ENCODE assay signal across 10 cellular contexts in genomic region chr18:8948471-8949149, GRCh38.
DNase-seq lines count a peak whose midpoint lies in the region; ATAC-seq, FAIRE-seq and TF ChIP-seq lines count a peak whose summit lies in the region.
"Had no signal": no experiment of that assay in that cellular context is flagged by ENCODE, and none has a peak within 500 bp of the region (broad histone marks: within the 10 kb centered on the region; RNA-seq: fewer than 3 reads in every experiment).

No MANE protein-coding gene starts in this region.

- H4K5ac ChIP-seq in H1 (ENCODE audit: insufficient read length, low read depth, low read length) = no peak overlapping the region

- no peaks in the 10 kb centered on the region; the same call in 1 of the 2 replicates for H3K36me3 ChIP-seq in DOHH2 (ENCODE audit: control insufficient read depth, low read length)
- no peaks in the 10 kb centered on the region for H3K36me3 ChIP-seq in H1 (ENCODE audit: control insufficient read depth in 2 of 4, insufficient read depth in 4 of 4, low read length in 3 of 4)
- H3K36me3 ChIP-seq in testis (ENCODE audit: low read depth, missing control alignments) = no peaks in the 10 kb centered on the region

- WGBS in H1 (ENCODE audit: extremely low coverage in 1 of 2, insufficient coverage in 1 of 2, insufficient read length in 1 of 2, insufficient replicate concordance in 2 of 2, low coverage in 1 of 2, low lambda C conversion rate in 2 of 2, missing lambda C conversion rate in 1 of 2), 2 experiments = 83% methylated on average over 7 of the region's 7 CpGs; no CpG with 5 or more reads in 1 of the 2 experiments
- WGBS in testis, 2 donors = 66 to 69% methylated on average over 7 of the region's 7 CpGs

- no peaks in the 10 kb centered on the region for H3K79me1 ChIP-seq in H1 (ENCODE audit: low read depth, low read length)

- no peaks in the 10 kb centered on the region; the same call in 1 of the 2 replicates for H3K23me2 ChIP-seq in H1 (ENCODE audit: low read depth, low read length)

- no peak overlapping the region for H4K91ac ChIP-seq in H1 (replicated peaks; ENCODE audit: insufficient read length, low read length)

- 0 out of 2 replicates have a peak overlapping the region, but pooled peaks have one; percentile 85 for H2AK5ac ChIP-seq in H1 (ENCODE audit: low read depth, low read length)

- ATAC-seq in omental fat pad (ENCODE audit: low FRiP score) = peak; percentile 95
- no peak for ATAC-seq in GM18868 (IDR thresholded peaks at IDR 0.05; ENCODE audit: unreplicated experiment)
- ATAC-seq in HG02973 (IDR thresholded peaks at IDR 0.05; ENCODE audit: unreplicated experiment) = no peak

- H3K79me2 ChIP-seq in DOHH2 (ENCODE audit: control insufficient read depth, low read length) (no peaks in the 10 kb centered on the region), H1 (ENCODE audit: control insufficient read depth in 1 of 2, insufficient read depth in 2 of 2, low read length in 2 of 2) (no peaks in the 10 kb centered on the region; a peak in 1 of 4 replicates)

- H3K27me3 ChIP-seq in DOHH2 (ENCODE audit: control insufficient read depth, low read length) (no peaks in the 10 kb centered on the region), H1 (replicated peaks in 1 of 4; ENCODE audit: control insufficient read depth in 3 of 4, extremely low read depth in 1 of 4, insufficient read depth in 3 of 4, low read length in 3 of 4) (0 out of 7 replicates have a peak, but pooled peaks cover 0 to 2% (median 0%) of the 10 kb centered on the region in 4 experiments), testis (no peaks in the 10 kb centered on the region)

- no peak overlapping the region; the same call in 1 of the 2 replicates for H2BK20ac ChIP-seq in H1 (ENCODE audit: low read length)

- intact Hi-C loops in testis (cut with DNase I; ENCODE audit: low total_unique reads) = no loop called here

- H3K18ac ChIP-seq in H1 (ENCODE audit: extremely low read depth, low read length) = 0 out of 2 replicates have a peak overlapping the region, but pooled peaks have one; percentile 10

- no peak for TF ChIP-seq EP300 in H1 (IDR thresholded peaks at IDR 0.05; ENCODE audit: borderline replicate concordance in 1 of 2, low read depth in 2 of 2, low read length in 2 of 2)

- H3K4me1 ChIP-seq in DOHH2 (ENCODE audit: control insufficient read depth, low read length) = peaks cover 80% of the 10 kb centered on the region
- H3K4me1 ChIP-seq in H1 (replicated peaks in 1 of 4; ENCODE audit: control insufficient read depth in 3 of 4, insufficient read depth in 4 of 4, low read length in 3 of 4) = peaks cover 7 to 14% (median 11%) of the 10 kb centered on the region in 4 experiments
- no peaks in the 10 kb centered on the region for H3K4me1 ChIP-seq in testis

- no peak overlapping the region; the same call in 1 of the 2 replicates for H2AFZ ChIP-seq in H1 (ENCODE audit: low read length)

- CTCF ChIA-PET in H1 (lab: Charles Lee; ENCODE audit: partially characterized antibody) = interaction anchor here (0.6 to 1.5 kb wide), 6 partner anchors 10 to 1173 kb away, joined by 3 to 5 read pairs (median 3); no protein-coding TSS in a partner anchor

- peak; percentile 82 for DNase-seq in NCI-H446 treated with DMSO at 0.1 percent for 48 hours (lab: John Stamatoyannopoulos, UW)
- DNase-seq in H1 (ENCODE audit: low read depth in 1 of 2, low spot score in 2 of 2) = no peak
- DNase-seq in omental fat pad (ENCODE audit: low spot score) = no peak
- no peak for DNase-seq in NCI-H524 (lab: John Stamatoyannopoulos, UW)
- DNase-seq in testis = no peak
- DNase-seq: stimulated activated naive CD4-positive, alpha-beta T cell; T-helper 1 cell had no signal

- H3K4me2 ChIP-seq in DOHH2 (ENCODE audit: low read length) (peak overlapping the region; percentile 19), H1 (ENCODE audit: insufficient read depth in 1 of 2, low read depth in 2 of 2, low read length in 2 of 2) (no peak overlapping the region)

- H3K9me3 ChIP-seq in DOHH2 (ENCODE audit: control insufficient read depth, insufficient read depth, low read length) (peaks cover 7% of the 10 kb centered on the region; the same call in 1 of the 2 replicates), H1 (ENCODE audit: insufficient read depth in 2 of 2, low read depth in 1 of 2, low read length in 1 of 2) (peaks cover 0 to 11% of the 10 kb centered on the region in 2 experiments; a peak in 2 of 4 replicates), testis (no peaks in the 10 kb centered on the region)

- TF ChIP-seq RAD21 in H1 (IDR thresholded peaks at IDR 0.05 in 1 of 2, conservative IDR thresholded peaks at IDR 0.05 in 1 of 2; ENCODE audit: low read depth in 2 of 2, low read length in 2 of 2) = no peak

- no peak for TF ChIP-seq CTCF in DOHH2 (IDR thresholded peaks at IDR 0.05; ENCODE audit: low read depth, low read length, poor library complexity, severe bottlenecking)
- no peak for TF ChIP-seq CTCF in H1 (IDR thresholded peaks at IDR 0.05; ENCODE audit: control extremely low read depth in 1 of 3, insufficient read depth in 1 of 3, low read depth in 1 of 3, low read length in 3 of 3)
- no peak for TF ChIP-seq CTCF in omental fat pad (IDR thresholded peaks at IDR 0.05)
- no peak for TF ChIP-seq CTCF in testis (IDR thresholded peaks at IDR 0.05)

- no peak overlapping the region for H3K23ac ChIP-seq in H1 (ENCODE audit: insufficient read length)

- POLR2A ChIA-PET in H1 (lab: Charles Lee; ENCODE audit: partially characterized antibody) = interaction anchor here (0.7 to 1.0 kb wide), 2 partner anchors 10 to 11 kb away, joined by 3 read pairs; no protein-coding TSS in a partner anchor

- H3K56ac ChIP-seq in H1 (replicated peaks; ENCODE audit: insufficient read length, low read depth, low read length) = no peak overlapping the region

- H3K27ac ChIP-seq in DOHH2 (ENCODE audit: low read depth, low read length) = no peak overlapping the region
- H3K27ac ChIP-seq in H1 (ENCODE audit: low read depth, low read length) = no peak overlapping the region
- H3K27ac ChIP-seq in testis = no peak overlapping the region

- H2BK5ac ChIP-seq in H1 (ENCODE audit: low read depth, low read length) = peak overlapping the region; percentile 83; the same call in 1 of the 2 replicates

- H3F3A ChIP-seq in DOHH2 (ENCODE audit: control insufficient read depth, insufficient read depth) = no peaks in the 10 kb centered on the region

- H2BK12ac ChIP-seq in H1 (ENCODE audit: low read depth, low read length) = peak overlapping the region; percentile 93

- no peak overlapping the region for H2BK120ac ChIP-seq in H1 (replicated peaks; ENCODE audit: low read depth, low read length)

- no peak for TF ChIP-seq POLR2A in H1 (IDR thresholded peaks at IDR 0.05; ENCODE audit: control extremely low read depth in 1 of 2, low read depth in 2 of 2, low read length in 2 of 2)
- TF ChIP-seq POLR2A in testis (IDR thresholded peaks at IDR 0.05) = no peak

- H3K4ac ChIP-seq in H1 (replicated peaks; ENCODE audit: insufficient read length, low read depth, low read length) = no peak overlapping the region

- no peak overlapping the region for H4K8ac ChIP-seq in H1 (ENCODE audit: extremely low read depth, insufficient read depth, low read length)

- no peak for FAIRE-seq in H1 (lab: Jason Lieb, UNC)

- H3K4me3 ChIP-seq in DOHH2 (ENCODE audit: low read length) = 0 out of 2 replicates have a peak overlapping the region, but pooled peaks have one; percentile 9
- H3K4me3 ChIP-seq in H1 (ENCODE audit: extremely low read depth in 1 of 4, insufficient read depth in 2 of 4, low read depth in 3 of 4, low read length in 4 of 4) = no peak overlapping the region
- H3K4me3 ChIP-seq in testis = no peak overlapping the region

- H3K9me2 ChIP-seq in DOHH2 (replicated peaks; ENCODE audit: control insufficient read depth, low read length) = no peaks in the 10 kb centered on the region

- H3K9ac ChIP-seq in H1 (replicated peaks in 1 of 4; ENCODE audit: extremely low read depth in 1 of 4, low read depth in 3 of 4, low read length in 3 of 4) = no peak overlapping the region

- H2BK15ac ChIP-seq in H1 (ENCODE audit: low read length) = 0 out of 2 replicates have a peak overlapping the region, but pooled peaks have one; percentile 32

- H4K20me1 ChIP-seq in DOHH2 (ENCODE audit: control insufficient read depth, insufficient read depth, low read depth, low read length) (no peaks in the 10 kb centered on the region), H1 (replicated peaks in 1 of 2; ENCODE audit: control insufficient read depth in 1 of 2, insufficient read depth in 2 of 2, low read length in 2 of 2) (no peaks in the 10 kb centered on the region)

- H3K14ac ChIP-seq in H1 (ENCODE audit: insufficient read length) = no peak overlapping the region

TF ChIP-seq in H1, 55 proteins besides CTCF, POLR2A, EP300 and RAD21 (continues in another document):
- TF ChIP-seq SRF (IDR thresholded peaks at IDR 0.05; ENCODE audit: low read depth, low read length) (no peak), GABPA (IDR thresholded peaks at IDR 0.05; ENCODE audit: borderline replicate concordance, insufficient read depth, low read length) (no peak), SIRT6 (IDR thresholded peaks at IDR 0.05; ENCODE audit: low read length) (no peak), MAFK (IDR thresholded peaks at IDR 0.05; ENCODE audit: low read depth, low read length) (no peak), HDAC2 (IDR thresholded peaks at IDR 0.05; ENCODE audit: borderline replicate concordance in 1 of 2, low read depth in 2 of 2, low read length in 2 of 2) (no peak), TCF12 (IDR thresholded peaks at IDR 0.05; ENCODE audit: low read depth, low read length) (no peak), EGR1 (IDR thresholded peaks at IDR 0.05; ENCODE audit: borderline replicate concordance, low read depth, low read length) (no peak), SIN3A (conservative IDR thresholded peaks at IDR 0.05 in 1 of 2, IDR thresholded peaks at IDR 0.05 in 1 of 2; ENCODE audit: low read depth in 1 of 2, low read length in 2 of 2) (no peak), NRF1 (IDR thresholded peaks at IDR 0.05; ENCODE audit: low read depth, low read length) (no peak), CBX5 (IDR thresholded peaks at IDR 0.05; ENCODE audit: low read depth, low read length) (no peak)
